11 cellular contexts compared by ENCODE assay signal in genomic region chr11:85889676-85890579, GRCh38. TPM values are rescaled to one million over a fixed set of nuclear protein-coding genes. Genes with fewer than 3 reads are reported as not detected.
DNase-seq lines count a peak whose midpoint lies in the region; TF ChIP-seq lines count a peak whose summit lies in the region.
"Had no signal": no experiment of that assay in that cellular context is flagged by ENCODE, and none has a peak within 500 bp of the region (broad histone marks: within the 10 kb centered on the region; RNA-seq: fewer than 3 reads in every experiment).

No MANE protein-coding gene starts in this region.

- no peak for TF ChIP-seq CTCF in AG04449 (IDR thresholded peaks at IDR 0.05; ENCODE audit: insufficient read depth, low read length, missing control alignments)
- no peak for TF ChIP-seq CTCF in Peyer's patch (IDR thresholded peaks at IDR 0.05)
- no peak for TF ChIP-seq CTCF in OCI-LY7 (conservative IDR thresholded peaks at IDR 0.05; ENCODE audit: low read length)

- no peaks in the 10 kb centered on the region for H3K9me2 ChIP-seq in OCI-LY7 (ENCODE audit: insufficient read depth, low read length)

- CTCF ChIA-PET in AG04449 (lab: Yijun Ruan, JAX) (interaction anchor here (0.8 to 1.3 kb wide), 4 partner anchors 10 to 456 kb away, joined by 3 to 6 read pairs (median 4); partner anchors contain the start of gene CCDC83), OCI-LY7 (lab: Charles Lee; ENCODE audit: unreplicated experiment) (no interaction called here)

- DNase-seq in AG04449 (ENCODE audit: low read depth, low spot score), result peak; percentile 42
- peak; percentile 88 for DNase-seq in HT1080 (ENCODE audit: low read depth)
- peak; percentile 92 for DNase-seq in astrocyte of the hippocampus (ENCODE audit: low read depth, low spot score)
- peak; percentile 94 for DNase-seq in islet precursor cell
- DNase-seq in Peyer's patch, result no peak
- DNase-seq in activated T-cell treated with anti-CD3 and anti-CD28 coated beads, Interleukin-2, amount 50 U/mL, for 48 hours, result no peak
- no peak for DNase-seq in OCI-LY7 (ENCODE audit: low spot score)
- no peak for DNase-seq in CD1c-positive myeloid dendritic cell (ENCODE audit: extremely low spot score)
- DNase-seq: NCI-H2227 treated with DMSO at 0.1 percent for 48 hours; stimulated activated CD4-positive, alpha-beta T cell treated with anti-CD3 and anti-CD28 coated beads, Interleukin-12 subunit alpha, Interleukin-12 subunit beta, amount 100 ng/mL, for 4 hours had no signal

- H3K79me2 ChIP-seq in OCI-LY7 (ENCODE audit: insufficient read depth, low read depth, low read length), result no peaks in the 10 kb centered on the region

- H2AFZ ChIP-seq in OCI-LY7 (ENCODE audit: low read length), result no peak overlapping the region

- H3K9me3 ChIP-seq in Peyer's patch, result no peaks in the 10 kb centered on the region
- no peaks in the 10 kb centered on the region for H3K9me3 ChIP-seq in OCI-LY7 (ENCODE audit: low read length)
- H3K9me3 ChIP-seq: BLaER1 treated with 17β-estradiol and CSF1 and Interleukin-3, amounts not matched to agents 10 nM and 100 nM had no signal

- no peak for TF ChIP-seq POLR2A in Peyer's patch (IDR thresholded peaks at IDR 0.05)

- H3K27ac ChIP-seq in Peyer's patch (no peak overlapping the region), OCI-LY7 (ENCODE audit: low read depth, low read length, poor library complexity, severe bottlenecking) (no peak overlapping the region)
- H3K27ac ChIP-seq: BLaER1 treated with 17β-estradiol and CSF1 and Interleukin-3, amounts not matched to agents 10 nM and 100 nM had no signal

- H3K4me3 ChIP-seq in AG04449 (ENCODE audit: low read depth, low read length) (no peak overlapping the region), Peyer's patch (no peak overlapping the region), OCI-LY7 (ENCODE audit: low read depth, low read length, poor library complexity, severe bottlenecking) (no peak overlapping the region)
- H3K4me3 ChIP-seq: BLaER1 treated with 17β-estradiol and CSF1 and Interleukin-3, amounts not matched to agents 10 nM and 100 nM had no signal

- no peaks in the 10 kb centered on the region for H3K4me1 ChIP-seq in Peyer's patch
- no peaks in the 10 kb centered on the region for H3K4me1 ChIP-seq in OCI-LY7 (ENCODE audit: insufficient read depth, low read length, poor library complexity, severe bottlenecking)

- intact Hi-C loops in OCI-LY7 (cut with micrococcal nuclease; ENCODE audit: unreplicated experiment), result no loop called here

- POLR2A ChIA-PET in AG04449 (lab: Yijun Ruan, JAX) (no interaction called here), OCI-LY7 (lab: Charles Lee) (no interaction called here)

- no peaks in the 10 kb centered on the region for H4K20me1 ChIP-seq in OCI-LY7 (ENCODE audit: insufficient read depth, low read length)
- H4K20me1 ChIP-seq: BLaER1 treated with 17β-estradiol and CSF1 and Interleukin-3, amounts not matched to agents 10 nM and 100 nM had no signal

- BruUV-seq in OCI-LY7 (replicated peaks; lab: Mats Ljungman, UMichigan), result no TSS peak

- H3K36me3 ChIP-seq in Peyer's patch (no peaks in the 10 kb centered on the region), OCI-LY7 (ENCODE audit: insufficient read depth, low read length) (no peaks in the 10 kb centered on the region)
- H3K36me3 ChIP-seq: BLaER1 treated with 17β-estradiol and CSF1 and Interleukin-3, amounts not matched to agents 10 nM and 100 nM had no signal

- H3K4me2 ChIP-seq in OCI-LY7 (ENCODE audit: low read length), result no peak overlapping the region
- H3K4me2 ChIP-seq: BLaER1 treated with 17β-estradiol and CSF1 and Interleukin-3, amounts not matched to agents 10 nM and 100 nM had no signal

- H3K27me3 ChIP-seq in Peyer's patch, result no peaks in the 10 kb centered on the region
- H3K27me3 ChIP-seq: BLaER1 treated with 17β-estradiol and CSF1 and Interleukin-3, amounts not matched to agents 10 nM and 100 nM had no signal

RNA-seq across cellular contexts. Expression of gene CCDC83, which starts 34.7 kb away (rescaled TPM):
- total RNA-seq in HT1080 (2014; rRNA removed; shearing (Covaris generic)), result not detected in 2 replicates
- not detected in 2 replicates for polyA plus RNA-seq in HT1080 (2015; cell fraction: cytosol; rRNA removed)
- not detected in 2 replicates for polyA plus RNA-seq in HT1080 (2015; cell fraction: nucleus; rRNA removed)
- total RNA-seq in Peyer's patch (not detected), OCI-LY7 (2022) (not detected in 2 replicates)
- not detected in 2 replicates for total RNA-seq in OCI-LY7 (2014; rRNA removed; shearing (Covaris generic))

Comparison
In these comparisons a context has a peak if more than half of its experiments do, and no peak if none do; other contexts are left out.
1. DNase-seq: peak in AG04449 (single experiment), HT1080 (single experiment), astrocyte of the hippocampus (single experiment) and islet precursor cell (single experiment); none in Peyer's patch (0 of 3), activated T-cell treated with anti-CD3 and anti-CD28 coated beads, Interleukin-2, amount 50 U/mL, for 48 hours (0 of 2), OCI-LY7 (single experiment) and CD1c-positive myeloid dendritic cell (single experiment).